In genomic region chr17:59914274-59914854, GRCh38 we compare ENCODE assay signal across 8 cellular contexts. TPM values are rescaled to one million over a fixed set of nuclear protein-coding genes. Genes with fewer than 3 reads are reported as not detected.
A peak's percentile ranks its signal among the peaks of the same experiment; 100 is the strongest.
DNase-seq lines count a peak whose midpoint lies in the region; ATAC-seq, FAIRE-seq and TF ChIP-seq lines count a peak whose summit lies in the region.

No MANE protein-coding gene starts in this region.

- FAIRE-seq in GM12892 (lab: Jason Lieb, UNC), result peak; percentile 74
- FAIRE-seq in K562 (lab: Jason Lieb, UNC), result peak; percentile 15

- 0 out of 3 replicates have a peak, but pooled peaks cover 7% of the 10 kb centered on the region for H3K79me2 ChIP-seq in K562 (ENCODE audit: control insufficient read depth, insufficient read depth, low read length)

- TF ChIP-seq EP300 in K562 (IDR thresholded peaks at IDR 0.05; ENCODE audit: low read length), result no peak

- ATAC-seq in K562 (peak; percentile 70), HG02938 (IDR thresholded peaks at IDR 0.05; ENCODE audit: unreplicated experiment) (no peak), GM18511 (IDR thresholded peaks at IDR 0.05; ENCODE audit: unreplicated experiment) (no peak)

- no peak overlapping the region for H3K4me2 ChIP-seq in K562 (ENCODE audit: insufficient read depth, low read length)

- no peaks in the 10 kb centered on the region for H3K9me3 ChIP-seq in K562 (replicated peaks; ENCODE audit: control insufficient read depth, insufficient read depth, low read depth, low read length)

- H3K4me3 ChIP-seq in K562, result no peak overlapping the region

- no peak overlapping the region for H3K27ac ChIP-seq in K562 (ENCODE audit: extremely low read depth, low read depth, low read length)

- H3K27me3 ChIP-seq in K562 (ENCODE audit: control insufficient read depth in 2 of 2, insufficient read depth in 2 of 2, low read length in 2 of 2), result no peaks in the 10 kb centered on the region

- BruUV-seq in K562 (replicated peaks; lab: Mats Ljungman, UMichigan), result no TSS peak

- intact Hi-C loops in K562 (cut with micrococcal nuclease), result loop anchor here (1.0 kb wide), 1 partner anchor 160 kb away; no protein-coding TSS in a partner anchor

- H3K36me3 ChIP-seq in K562 (ENCODE audit: control insufficient read depth, insufficient read depth, low read length), result peaks cover 70% of the 10 kb centered on the region; the same call in 2 of the 3 replicates

- H2AFZ ChIP-seq in K562 (ENCODE audit: low read depth, low read length), result no peak overlapping the region

- peak in 2 of 3 experiments; percentile 43 to 73; a peak in 4 of 6 replicates for TF ChIP-seq CTCF in K562 (IDR thresholded peaks at IDR 0.05 in 2 of 3, conservative IDR thresholded peaks at IDR 0.05 in 1 of 3; ENCODE audit: insufficient read depth in 2 of 3, low read depth in 1 of 3, low read length in 3 of 3)

- CTCF ChIA-PET in K562 (lab: Yijun Ruan, JAX; ENCODE audit: low intra/inter-chr PET ratio), result interaction anchor here (0.6 to 1.0 kb wide), 4 partner anchors 20 to 167 kb away, joined by 3 to 6 read pairs (median 3); no protein-coding TSS in a partner anchor

- 100% methylated on average over 1 of the region's 1 CpG for WGBS in K562 (ENCODE audit: insufficient coverage, low coverage, missing lambda C conversion rate)

- no peaks in the 10 kb centered on the region for H4K20me1 ChIP-seq in K562 (replicated peaks; ENCODE audit: control insufficient read depth, insufficient read depth, low read length)

- H3K9me1 ChIP-seq in K562 (ENCODE audit: control insufficient read depth, insufficient read depth, low read length), result no peaks in the 10 kb centered on the region

- H3K4me1 ChIP-seq in K562 (replicated peaks in 1 of 2; ENCODE audit: control insufficient read depth in 2 of 2, insufficient read depth in 2 of 2, low read length in 2 of 2), result no peaks in the 10 kb centered on the region

- DNase-seq in AG20443 (ENCODE audit: low spot score) (peak; percentile 61), GM12892 (ENCODE audit: insufficient read length) (peak; percentile 19), NCI-H345 (lab: John Stamatoyannopoulos, UW) (peak; percentile 29), K562 (ENCODE audit: extremely low read depth in 1 of 4, low spot score in 3 of 4) (peak; percentile 47 to 55 (median 50)), kidney glomerular epithelial cell (lab: John Stamatoyannopoulos, UW) (peak; percentile 28)
- no peak for DNase-seq in activated naive CD4-positive, alpha-beta T cell treated with anti-CD3 and anti-CD28 coated beads, Interleukin-2, amount 50 U/mL, for 16 hours

- no peak overlapping the region for H3K9ac ChIP-seq in K562 (ENCODE audit: insufficient read depth in 1 of 2, low read depth in 2 of 2, low read length in 2 of 2)

- POLR2A ChIA-PET in K562 (lab: Yijun Ruan, JAX), result interaction anchor here (0.9 to 1.2 kb wide), 5 partner anchors 12 to 22 kb away, joined by 3 to 4 read pairs (median 3); partner anchors contain the start of genes RPS6KB1 and TUBD1

- peak; percentile 62 to 70 for TF ChIP-seq RAD21 in K562 (CRISPR knock-in tag; conservative IDR thresholded peaks at IDR 0.05 in 1 of 2, IDR thresholded peaks at IDR 0.05 in 1 of 2)

- TF ChIP-seq POLR2A in GM12892 (IDR thresholded peaks at IDR 0.05; ENCODE audit: low read depth, low read length) (no peak), K562 (conservative IDR thresholded peaks at IDR 0.05) (no peak)

- in situ Hi-C loops in K562 (cut with MboI), result no loop called here

TF ChIP-seq in K562, 482 proteins besides CTCF, POLR2A, EP300 and RAD21 (continues in another document):
- TF ChIP-seq SRSF3 (IDR thresholded peaks at IDR 0.05; ENCODE audit: insufficient read depth, low read length) (no peak), SMC3 (conservative IDR thresholded peaks at IDR 0.05; ENCODE audit: insufficient read depth, low read depth, low read length) (peak; percentile 28; the same call in 1 of the 2 replicates), ARID3A (IDR thresholded peaks at IDR 0.05; ENCODE audit: borderline replicate concordance, low read depth, low read length) (peak; percentile 31; the same call in 1 of the 2 replicates)

RNA-seq across cellular contexts. Expression of gene RPS6KB1, which starts 21.4 kb away (rescaled TPM):
- 16.1 TPM for polyA plus RNA-seq in GM12892 (2012; ENCODE audit: missing spikeins)
- 72.9 and 169 TPM in 2 replicates for total RNA-seq in K562 (2011; cell fraction: chromatin; rRNA removed; ENCODE audit: low replicate concordance)
- 37.4 and 47.0 TPM in 2 replicates for total RNA-seq in K562 (2011; cell fraction: nucleolus; rRNA removed)
- total RNA-seq in K562 (2011; cell fraction: nucleoplasm; rRNA removed), result 91.2 and 172 TPM in 2 replicates
- total RNA-seq in K562 (2014; rRNA removed) (36.3 and 60.7 TPM in 2 replicates), K562 (2014; rRNA removed; fragmentation: Illumina TruSeq; extraction: Trizol) (38.5 and 43.6 TPM in 2 replicates), K562 (2015; rRNA removed; fragmentation: Illumina TruSeq; extraction: Trizol) (32.7 and 33.2 TPM in 2 replicates), K562 (2021) (35.9 and 37.9 TPM in 2 replicates)
- polyA plus RNA-seq in K562 (2011; rRNA removed) (28.2 and 35.1 TPM in 2 replicates), K562 (2014; fragmentation: Illumina TruSeq; extraction: Trizol) (29.6 and 35.4 TPM in 2 replicates), K562 (2014; fragmentation: Nextera tagmentation; extraction: Ambion mirVana) (1 to 10 TPM; 8.8 to 9.2 TPM), K562 (2014; rRNA removed) (29.2 and 45.8 TPM in 2 replicates)
- polyA plus RNA-seq in K562 (2011; cell fraction: cytosol; rRNA removed), result 7.6 and 8.9 TPM in 2 replicates
- polyA plus RNA-seq in K562 (2011; cell fraction: nucleus; rRNA removed), result 26.5 and 40.9 TPM in 2 replicates
- polyA plus RNA-seq in K562 (2012), result 16.6 and 20.3 TPM in 2 replicates
- 40.3 and 48.2 TPM in 2 replicates for polyA minus RNA-seq in K562 (2011; rRNA and poly(A)+ RNA removed)
- polyA minus RNA-seq in K562 (2011; cell fraction: cytosol; rRNA and poly(A)+ RNA removed), result 14.9 and 22.2 TPM in 2 replicates
- polyA minus RNA-seq in K562 (2011; cell fraction: nucleus; rRNA and poly(A)+ RNA removed), result 27.1 and 40.0 TPM in 2 replicates

RNA-seq across cellular contexts. Expression of gene TUBD1, which starts 21.6 kb away (rescaled TPM):
- 6.4 TPM for polyA plus RNA-seq in GM12892 (2012; ENCODE audit: missing spikeins)
- 62.4 and 83.7 TPM in 2 replicates for total RNA-seq in K562 (2011; cell fraction: chromatin; rRNA removed; ENCODE audit: low replicate concordance)
- total RNA-seq in K562 (2011; cell fraction: nucleolus; rRNA removed), result 24.5 and 26.2 TPM in 2 replicates
- 38.4 and 38.8 TPM in 2 replicates for total RNA-seq in K562 (2011; cell fraction: nucleoplasm; rRNA removed)
- total RNA-seq in K562 (2014; rRNA removed) (11.3 and 13.4 TPM in 2 replicates), K562 (2014; rRNA removed; fragmentation: Illumina TruSeq; extraction: Trizol) (18.0 and 23.0 TPM in 2 replicates), K562 (2015; rRNA removed; fragmentation: Illumina TruSeq; extraction: Trizol) (16.6 and 17.9 TPM in 2 replicates), K562 (2021) (13.8 TPM in 2 replicates)
- polyA plus RNA-seq in K562 (2011; rRNA removed) (26.7 and 35.3 TPM in 2 replicates), K562 (2014; fragmentation: Illumina TruSeq; extraction: Trizol) (18.7 and 20.7 TPM in 2 replicates), K562 (2014; fragmentation: Nextera tagmentation; extraction: Ambion mirVana) (10 to 100 TPM; 10.8 to 15.7 TPM), K562 (2014; rRNA removed) (19.5 and 19.6 TPM in 2 replicates)
- polyA plus RNA-seq in K562 (2011; cell fraction: cytosol; rRNA removed), result 10.1 and 19.4 TPM in 2 replicates
- 6.5 and 7.7 TPM in 2 replicates for polyA plus RNA-seq in K562 (2011; cell fraction: nucleus; rRNA removed)
- polyA plus RNA-seq in K562 (2012), result 11.2 and 18.4 TPM in 2 replicates
- 50.5 and 53.5 TPM in 2 replicates for polyA minus RNA-seq in K562 (2011; rRNA and poly(A)+ RNA removed)
- 10.6 and 18.5 TPM in 2 replicates for polyA minus RNA-seq in K562 (2011; cell fraction: cytosol; rRNA and poly(A)+ RNA removed)
- polyA minus RNA-seq in K562 (2011; cell fraction: nucleus; rRNA and poly(A)+ RNA removed), result 8.2 and 19.2 TPM in 2 replicates

RNA-seq across cellular contexts. Expression of gene RNFT1, which starts 50.2 kb away (rescaled TPM):
- polyA plus RNA-seq in GM12892 (2012; ENCODE audit: missing spikeins), result 11.9 TPM
- 41.6 and 43.5 TPM in 2 replicates for total RNA-seq in K562 (2011; cell fraction: chromatin; rRNA removed; ENCODE audit: low replicate concordance)
- total RNA-seq in K562 (2011; cell fraction: nucleolus; rRNA removed), result 18.3 and 19.2 TPM in 2 replicates
- 32.2 and 48.0 TPM in 2 replicates for total RNA-seq in K562 (2011; cell fraction: nucleoplasm; rRNA removed)
- 15.3 and 15.8 TPM in 2 replicates for total RNA-seq in K562 (2014; rRNA removed)
- total RNA-seq in K562 (2014; rRNA removed; fragmentation: Illumina TruSeq; extraction: Trizol), result 26.3 and 28.3 TPM in 2 replicates
- 17.6 and 18.3 TPM in 2 replicates for total RNA-seq in K562 (2015; rRNA removed; fragmentation: Illumina TruSeq; extraction: Trizol)
- total RNA-seq in K562 (2021), result 18.5 and 22.0 TPM in 2 replicates
- polyA plus RNA-seq in K562 (2011; rRNA removed), result 27.3 and 34.8 TPM in 2 replicates
- polyA plus RNA-seq in K562 (2011; cell fraction: cytosol; rRNA removed), result 10.8 and 16.8 TPM in 2 replicates
- polyA plus RNA-seq in K562 (2011; cell fraction: nucleus; rRNA removed), result 25.6 and 33.0 TPM in 2 replicates
- 22.1 and 23.3 TPM in 2 replicates for polyA plus RNA-seq in K562 (2012)
- polyA plus RNA-seq in K562 (2014; fragmentation: Illumina TruSeq; extraction: Trizol), result 21.3 and 23.5 TPM in 2 replicates
- 10 to 100 TPM; 58.5 to 61.3 TPM for polyA plus RNA-seq in K562 (2014; fragmentation: Nextera tagmentation; extraction: Ambion mirVana)
- polyA plus RNA-seq in K562 (2014; rRNA removed), result 16.7 and 20.6 TPM in 2 replicates
- polyA minus RNA-seq in K562 (2011; rRNA and poly(A)+ RNA removed), result 20.0 and 24.6 TPM in 2 replicates
- polyA minus RNA-seq in K562 (2011; cell fraction: cytosol; rRNA and poly(A)+ RNA removed), result 9.3 and 12.2 TPM in 2 replicates
- 9.6 and 11.6 TPM in 2 replicates for polyA minus RNA-seq in K562 (2011; cell fraction: nucleus; rRNA and poly(A)+ RNA removed)
